19 cellular contexts compared by ENCODE assay signal in the genomic region with DNA sequence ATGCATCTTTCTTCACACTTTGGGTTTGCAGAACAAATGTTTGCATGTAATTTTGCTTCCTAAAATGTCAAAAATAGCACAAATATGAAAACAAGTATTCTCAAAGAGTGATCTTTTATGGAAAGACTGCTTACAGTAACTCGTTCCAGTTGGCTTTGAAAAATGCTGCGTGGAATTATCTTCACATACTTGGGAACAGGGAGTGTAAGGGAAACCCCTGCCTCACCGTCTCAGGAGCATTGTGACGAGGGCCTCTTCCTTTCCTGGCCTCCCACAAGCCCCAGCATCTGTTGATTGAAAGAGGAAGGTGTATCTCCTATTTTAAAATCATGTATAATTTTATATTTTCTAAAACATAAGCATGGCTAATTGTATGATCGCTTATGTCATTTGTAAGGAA. TPM values are rescaled to one million over a fixed set of nuclear protein-coding genes. Genes with fewer than 3 reads are reported as not detected.
A peak's percentile ranks its signal among the peaks of the same experiment; 100 is the strongest.
DNase-seq lines count a peak whose midpoint lies in the region; ATAC-seq and TF ChIP-seq lines count a peak whose summit lies in the region.
"Had no signal": no experiment of that assay in that cellular context is flagged by ENCODE, and none has a peak within 500 bp of the region (broad histone marks: within the 10 kb centered on the region; RNA-seq: fewer than 3 reads in every experiment).

No MANE protein-coding gene starts in this region.

- DNase-seq in left ventricle myocardium inferior (no peak), left cardiac atrium (no peak), left lung (no peak), sciatic nerve (ENCODE audit: low spot score) (no peak), aorta (peak; percentile 24 to 42), kidney tubule cell (ENCODE audit: low spot score) (no peak), NCI-H128 (lab: John Stamatoyannopoulos, UW; ENCODE audit: unreplicated experiment) (no peak)
- DNase-seq in central memory CD4-positive, alpha-beta T cell, result no peak
- DNase-seq: activated CD4-positive, CD25-positive, alpha-beta regulatory T cell treated with anti-CD3 and anti-CD28 coated beads, Interleukin-2, amount 50 U/mL, for 72 hours; activated CD8-positive, alpha-beta T cell treated with anti-CD3 and anti-CD28 coated beads, Interleukin-2, amount 10 ng/mL, durations not matched to agents 7 days and 5 days; activated naive CD4-positive, alpha-beta T cell treated with anti-CD3 and anti-CD28 coated beads, Interleukin-2, amount 50 U/mL, for 16 hours; activated T-cell treated with anti-CD3 and anti-CD28 coated beads, Interleukin-2, amount 50 U/mL, for 1 hour; BE2C; immature natural killer cell; naive thymus-derived CD8-positive, alpha-beta T cell; NCI-H1092 treated with DMSO at 0.1 percent for 48 hours; NCI-H510A; NK-92 treated with Interleukin-12 subunit alpha and Interleukin-12 subunit beta, amount 100 ng/mL, for 24 hours; stimulated activated naive CD4-positive, alpha-beta T cell had no signal

- no peak overlapping the region for H3K4me3 ChIP-seq in left ventricle myocardium inferior
- no peak overlapping the region for H3K4me3 ChIP-seq in left lung
- no peak overlapping the region for H3K4me3 ChIP-seq in aorta (ENCODE audit: low read length in 2 of 2)

- peaks cover 10% of the 10 kb centered on the region for H3K4me1 ChIP-seq in left ventricle myocardium inferior
- peaks cover 4 to 14% of the 10 kb centered on the region in 2 donors for H3K4me1 ChIP-seq in left lung
- no peaks in the 10 kb centered on the region for H3K4me1 ChIP-seq in aorta (ENCODE audit: control insufficient read depth in 1 of 2, insufficient read depth in 2 of 2, low read length in 2 of 2)
- H3K4me1 ChIP-seq: BE2C had no signal

- H3K9me3 ChIP-seq in left ventricle myocardium inferior (replicated peaks), result no peaks in the 10 kb centered on the region
- H3K9me3 ChIP-seq in left lung, result no peaks in the 10 kb centered on the region
- no peaks in the 10 kb centered on the region for H3K9me3 ChIP-seq in aorta (ENCODE audit: control insufficient read depth, low read length)
- H3K9me3 ChIP-seq: BE2C had no signal

- ATAC-seq in left cardiac atrium, result no peak
- no peak for ATAC-seq in left lung
- peak; percentile 73 for ATAC-seq in sciatic nerve
- no peak for ATAC-seq in aorta (ENCODE audit: low FRiP score)
- ATAC-seq: activated CD8-positive, alpha-beta T cell treated with anti-CD3 and anti-CD28 coated beads, Interleukin-2, amount 10 ng/mL, durations not matched to agents 7 days and 5 days; naive thymus-derived CD8-positive, alpha-beta T cell had no signal

- 14 to 16% methylated on average over 5 of the region's 5 CpGs for WGBS in aorta, 2 donors

- peak overlapping the region; percentile 38 for H3K27ac ChIP-seq in left ventricle myocardium inferior (replicated peaks)
- H3K27ac ChIP-seq in left lung, result peak overlapping the region; percentile 53 to 60
- peak overlapping the region in 1 of 2 donors; percentile 34 for H3K27ac ChIP-seq in aorta (ENCODE audit: low read depth in 1 of 2, low read length in 2 of 2)

- intact Hi-C loops in left ventricle myocardium inferior (cut with micrococcal nuclease) (no loop called here), left cardiac atrium (cut with DNase I) (no loop called here), left lung (cut with DNase I) (no loop called here), sciatic nerve (cut with DNase I) (no loop called here), aorta (cut with DNase I) (no loop called here)

- TF ChIP-seq CTCF in left ventricle myocardium inferior (IDR thresholded peaks at IDR 0.05; ENCODE audit: borderline replicate concordance) (no peak), left lung (IDR thresholded peaks at IDR 0.05) (no peak)

- no peaks in the 10 kb centered on the region for H3K36me3 ChIP-seq in left ventricle myocardium inferior
- H3K36me3 ChIP-seq in left lung, result no peaks in the 10 kb centered on the region
- no peaks in the 10 kb centered on the region for H3K36me3 ChIP-seq in aorta (ENCODE audit: control insufficient read depth in 1 of 2, insufficient read depth in 2 of 2, low read length in 1 of 2)
- H3K36me3 ChIP-seq: BE2C had no signal

- H3K27me3 ChIP-seq in left ventricle myocardium inferior (ENCODE audit: low read depth) (no peaks in the 10 kb centered on the region), left lung (no peaks in the 10 kb centered on the region), aorta (ENCODE audit: control insufficient read depth in 1 of 2, insufficient read depth in 2 of 2, low read length in 1 of 2) (no peaks in the 10 kb centered on the region)

RNA-seq across cellular contexts. Expression of gene LPCAT1, which starts 18.3 kb away (rescaled TPM):
- total RNA-seq in left ventricle myocardium inferior (11.0 TPM), left cardiac atrium (10 to 100 TPM; 17.5 to 22.7 TPM), left lung (100 to 1,000 TPM; 458 to 751 TPM), sciatic nerve (44.4 TPM), aorta (10 to 100 TPM; 38.7 to 68.7 TPM)
- 10 to 100 TPM in 1 of 2 donors, 1 to 10 TPM in 1; 6.4 to 34.2 TPM for polyA plus RNA-seq in aorta

Comparison
In these comparisons a context has a peak if more than half of its experiments do, and no peak if none do; other contexts are left out.
1. DNase-seq: peak in aorta (2 of 2); none in left ventricle myocardium inferior (single experiment), left cardiac atrium (single experiment), left lung (0 of 2), sciatic nerve (single experiment), central memory CD4-positive, alpha-beta T cell (single experiment), kidney tubule cell (single experiment) and NCI-H128 (single experiment).
2. RNA of gene LPCAT1, which starts 18.3 kb away (total RNA-seq): 458 to 751 TPM in left lung; 38.7 to 68.7 TPM in aorta, 44.4 TPM in sciatic nerve (single experiment), 17.5 to 22.7 TPM in left cardiac atrium and 11.0 TPM in left ventricle myocardium inferior (single experiment); every median in the first group is over 4 times any median in the second.